ENCODE assay signal across 10 cellular contexts in the genomic region with DNA sequence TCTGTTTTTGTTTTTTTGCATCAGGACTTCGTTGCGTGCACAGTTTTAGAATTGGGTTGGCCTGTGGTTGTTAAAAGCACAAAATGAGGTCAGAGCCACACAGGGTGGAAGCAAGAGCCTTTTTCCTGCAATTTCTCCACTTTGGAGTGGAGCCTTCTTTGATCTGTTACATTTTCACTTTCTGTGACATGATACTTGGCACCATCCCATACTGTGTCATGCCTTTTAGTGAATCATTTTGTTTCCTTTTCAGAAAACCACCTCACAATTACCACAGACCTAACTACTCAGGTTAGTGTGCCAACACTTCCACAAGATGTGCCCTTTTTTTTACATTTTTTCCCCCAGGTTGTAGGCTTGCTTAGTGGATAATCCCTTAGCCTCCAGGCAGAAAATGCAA. TPM values are rescaled to one million over a fixed set of nuclear protein-coding genes. Genes with fewer than 3 reads are reported as not detected.
DNase-seq lines count a peak whose midpoint lies in the region; ATAC-seq and TF ChIP-seq lines count a peak whose summit lies in the region.
"Had no signal": no experiment of that assay in that cellular context is flagged by ENCODE, and none has a peak within 500 bp of the region (broad histone marks: within the 10 kb centered on the region; RNA-seq: fewer than 3 reads in every experiment).

No MANE protein-coding gene starts in this region.

- DNase-seq in stimulated activated CD4-positive, alpha-beta T cell treated with anti-CD3 and anti-CD28 coated beads, Interleukin-15, amount 100 ng/mL, for 24 hours: peak; percentile 36
- DNase-seq in stimulated activated CD4-positive, alpha-beta T cell treated with anti-CD3 and anti-CD28 coated beads, Interleukin-4, amount 100 ng/mL, for 4 hours: no peak
- peak; percentile 21 for DNase-seq in activated CD4-positive, alpha-beta memory T cell treated with anti-CD3 and anti-CD28 coated beads, Interleukin-2, amount 10 ng/mL, durations not matched to agents 7 days and 5 days
- peak; percentile 87 for DNase-seq in fibroblast of mammary gland (ENCODE audit: low read depth)
- no peak for DNase-seq in type B pancreatic cell (ENCODE audit: extremely low spot score, unreplicated experiment)
- DNase-seq in OCI-M1 (lab: John Stamatoyannopoulos, UW): no peak
- DNase-seq in body of pancreas: no peak
- DNase-seq: naive B cell, NCI-H748 treated with DMSO at 0.1 percent for 48 hours had no signal

- peak overlapping the region; percentile 52 for H3K27ac Mint-ChIP-seq in activated CD4-positive, alpha-beta memory T cell treated with anti-CD3 and anti-CD28 coated beads, Interleukin-2, amount 10 ng/mL, durations not matched to agents 7 days and 5 days
- peak overlapping the region; percentile 17 for H3K27ac Mint-ChIP-seq in type B pancreatic cell

- H3K4me3 ChIP-seq in fibroblast of mammary gland (ENCODE audit: control insufficient read depth, low read depth, low read length): no peak overlapping the region
- H3K4me3 ChIP-seq in body of pancreas: no peak overlapping the region

- H3K4me1 Mint-ChIP-seq in activated CD4-positive, alpha-beta memory T cell treated with anti-CD3 and anti-CD28 coated beads, Interleukin-2, amount 10 ng/mL, durations not matched to agents 7 days and 5 days: peaks cover 15% of the 10 kb centered on the region
- H3K4me1 Mint-ChIP-seq in type B pancreatic cell (ENCODE audit: unreplicated experiment): peaks cover 21% of the 10 kb centered on the region
- H3K4me1 Mint-ChIP-seq: naive B cell had no signal

- no peak overlapping the region for H3K27ac ChIP-seq in body of pancreas

- POLR2A ChIA-PET in activated CD4-positive, alpha-beta memory T cell treated with anti-CD3 and anti-CD28 coated beads, Interleukin-2, amount 10 ng/mL, durations not matched to agents 7 days and 5 days (lab: Charles Lee): no interaction called here

- 68 to 73% methylated on average over 2 of the region's 2 CpGs for WGBS in body of pancreas, 2 donors

- TF ChIP-seq CTCF in fibroblast of mammary gland (conservative IDR thresholded peaks at IDR 0.05; ENCODE audit: control insufficient read depth, insufficient read depth, low read depth, low read length) (no peak), type B pancreatic cell (conservative IDR thresholded peaks at IDR 0.05) (no peak), body of pancreas (IDR thresholded peaks at IDR 0.05) (no peak)

- TF ChIP-seq POLR2A in body of pancreas (IDR thresholded peaks at IDR 0.05): no peak

- no peaks in the 10 kb centered on the region for H3K36me3 ChIP-seq in body of pancreas (replicated peaks in 1 of 2; ENCODE audit: insufficient read depth in 1 of 2, low read depth in 2 of 2)

- H3K4me3 Mint-ChIP-seq in activated CD4-positive, alpha-beta memory T cell treated with anti-CD3 and anti-CD28 coated beads, Interleukin-2, amount 10 ng/mL, durations not matched to agents 7 days and 5 days: no peak overlapping the region
- no peak overlapping the region for H3K4me3 Mint-ChIP-seq in type B pancreatic cell
- H3K4me3 Mint-ChIP-seq: naive B cell had no signal

- CTCF ChIA-PET in activated CD4-positive, alpha-beta memory T cell treated with anti-CD3 and anti-CD28 coated beads, Interleukin-2, amount 10 ng/mL, durations not matched to agents 7 days and 5 days (lab: Charles Lee): no interaction called here

- peaks cover 4% of the 10 kb centered on the region for H3K9me3 Mint-ChIP-seq in activated CD4-positive, alpha-beta memory T cell treated with anti-CD3 and anti-CD28 coated beads, Interleukin-2, amount 10 ng/mL, durations not matched to agents 7 days and 5 days
- H3K9me3 Mint-ChIP-seq in type B pancreatic cell: no peaks in the 10 kb centered on the region

- ATAC-seq in HG02840 (IDR thresholded peaks at IDR 0.05; ENCODE audit: low FRiP score, unreplicated experiment) (no peak), body of pancreas (no peak)

- intact Hi-C loops in body of pancreas (cut with DNase I): no loop called here

- no peaks in the 10 kb centered on the region for H3K9me3 ChIP-seq in body of pancreas

- H3K27me3 ChIP-seq in body of pancreas: no peaks in the 10 kb centered on the region

- peaks cover 29% of the 10 kb centered on the region for H3K27me3 Mint-ChIP-seq in activated CD4-positive, alpha-beta memory T cell treated with anti-CD3 and anti-CD28 coated beads, Interleukin-2, amount 10 ng/mL, durations not matched to agents 7 days and 5 days
- no peaks in the 10 kb centered on the region for H3K27me3 Mint-ChIP-seq in type B pancreatic cell

- H3K36me3 Mint-ChIP-seq in activated CD4-positive, alpha-beta memory T cell treated with anti-CD3 and anti-CD28 coated beads, Interleukin-2, amount 10 ng/mL, durations not matched to agents 7 days and 5 days (ENCODE audit: low read depth): no peaks in the 10 kb centered on the region
- peaks cover 51% of the 10 kb centered on the region for H3K36me3 Mint-ChIP-seq in type B pancreatic cell
- H3K36me3 Mint-ChIP-seq: naive B cell had no signal

- peaks cover 10% of the 10 kb centered on the region for H3K4me1 ChIP-seq in body of pancreas

RNA-seq across cellular contexts. Expression of a gene that starts 32.5 kb away (rescaled TPM):
- total RNA-seq in activated CD4-positive, alpha-beta memory T cell treated with anti-CD3 and anti-CD28 coated beads, Interleukin-2, amount 10 ng/mL, durations not matched to agents 7 days and 5 days: under 1 TPM; 0.20 to 0.35 TPM
- total RNA-seq in type B pancreatic cell (ENCODE audit: low replicate concordance) (25.7 and 48.4 TPM in 2 replicates), body of pancreas (1 to 10 TPM; 7.9 to 9.6 TPM)

RNA-seq across cellular contexts. Expression of a gene that starts 46.9 kb away (rescaled TPM):
- total RNA-seq in activated CD4-positive, alpha-beta memory T cell treated with anti-CD3 and anti-CD28 coated beads, Interleukin-2, amount 10 ng/mL, durations not matched to agents 7 days and 5 days: 10 to 100 TPM; 52.1 to 52.5 TPM
- 50.3 and 52.9 TPM in 2 replicates for total RNA-seq in type B pancreatic cell (ENCODE audit: low replicate concordance)
- total RNA-seq in body of pancreas: 10 to 100 TPM; 40.2 to 67.2 TPM

Comparison
In these comparisons a context has a peak if more than half of its experiments do, and no peak if none do; other contexts are left out.
1. DNase-seq: peak in stimulated activated CD4-positive, alpha-beta T cell treated with anti-CD3 and anti-CD28 coated beads, Interleukin-15, amount 100 ng/mL, for 24 hours (single experiment), activated CD4-positive, alpha-beta memory T cell treated with anti-CD3 and anti-CD28 coated beads, Interleukin-2, amount 10 ng/mL, durations not matched to agents 7 days and 5 days (single experiment) and fibroblast of mammary gland (single experiment); none in stimulated activated CD4-positive, alpha-beta T cell treated with anti-CD3 and anti-CD28 coated beads, Interleukin-4, amount 100 ng/mL, for 4 hours (0 of 2), type B pancreatic cell (single experiment), OCI-M1 (single experiment) and body of pancreas (0 of 4).
2. RNA of a gene that starts 32.5 kb away (total RNA-seq): 25.7 to 48.4 TPM in type B pancreatic cell and 7.9 to 9.6 TPM in body of pancreas; 0.20 to 0.35 TPM in activated CD4-positive, alpha-beta memory T cell treated with anti-CD3 and anti-CD28 coated beads, Interleukin-2, amount 10 ng/mL, durations not matched to agents 7 days and 5 days; every median in the first group is over 4 times any median in the second.